Comparison of ENCODE assay signal across 8 cellular contexts in the genomic region with DNA sequence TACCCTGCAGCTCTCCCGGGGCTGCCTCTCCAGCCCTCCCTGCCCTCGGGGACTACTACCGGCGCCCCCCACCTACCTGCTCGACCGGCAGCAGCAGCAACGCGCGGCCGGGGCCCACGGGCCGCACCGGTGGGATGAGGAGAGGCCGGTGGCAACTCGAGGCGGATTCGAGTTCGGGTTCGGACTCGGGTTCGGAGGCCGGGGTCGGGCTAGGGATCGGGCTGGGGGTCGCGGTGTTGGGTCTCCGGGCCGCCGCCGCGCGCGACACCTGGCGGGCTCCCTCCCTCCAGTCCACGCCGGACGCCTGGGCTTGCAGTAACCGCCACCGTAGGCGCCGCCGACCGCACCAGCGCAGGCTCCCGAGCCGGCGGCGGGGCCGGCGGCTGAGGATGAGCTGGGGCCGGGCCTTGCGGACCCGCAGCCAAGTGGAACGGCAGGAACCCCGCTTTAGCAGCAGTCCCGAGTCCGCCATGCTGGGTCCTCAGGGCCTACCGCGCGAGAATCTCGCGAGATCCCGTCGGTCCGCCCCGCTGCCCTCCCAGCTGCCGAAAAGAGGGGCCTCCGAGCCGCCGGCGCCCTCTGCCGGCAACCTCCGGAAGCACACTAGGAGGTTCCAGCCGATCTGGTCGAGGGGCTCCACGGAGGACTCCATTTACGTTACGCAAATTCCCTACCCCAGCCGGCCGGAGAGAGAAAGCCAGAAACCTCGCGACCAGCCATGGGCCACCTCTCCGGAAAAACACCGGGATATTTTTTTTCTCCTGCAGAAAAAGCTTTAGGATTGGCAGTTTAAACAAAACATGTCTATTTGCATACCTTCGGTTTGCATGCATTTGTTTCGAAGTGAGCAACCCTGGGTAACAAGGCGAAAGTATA.
DNase-seq lines count a peak whose midpoint lies in the region; ATAC-seq lines count a peak whose summit lies in the region.

Gene NOL9 (minus strand): TSS at position 483 of the 876 bp plus-strand sequence. CDS start 11 bp downstream, at position 472.

- H3K27ac Mint-ChIP-seq in effector memory CD8-positive, alpha-beta T cell, result peak within 1 kb of the TSS; percentile 67 to 90
- H3K27ac Mint-ChIP-seq in memory B cell, result peak within 1 kb of the TSS; percentile 82

- H3K9me3 Mint-ChIP-seq in effector memory CD8-positive, alpha-beta T cell, result no peaks in the 10 kb centered on the region
- no peaks in the 10 kb centered on the region for H3K9me3 Mint-ChIP-seq in memory B cell

- H3K4me3 Mint-ChIP-seq in effector memory CD8-positive, alpha-beta T cell, result peak within 1 kb of the TSS; percentile 81 to 82
- H3K4me3 Mint-ChIP-seq in memory B cell, result peak within 1 kb of the TSS; percentile 83

- peaks cover 29% of the 10 kb centered on the region for H3K36me3 Mint-ChIP-seq in effector memory CD8-positive, alpha-beta T cell (ENCODE audit: insufficient read depth)
- peaks cover 4% of the 10 kb centered on the region for H3K36me3 Mint-ChIP-seq in memory B cell

- peaks cover 3 to 7% of the 10 kb centered on the region in 2 donors for H3K4me1 Mint-ChIP-seq in effector memory CD8-positive, alpha-beta T cell (ENCODE audit: low read depth in 2 of 2)
- peaks cover 12% of the 10 kb centered on the region for H3K4me1 Mint-ChIP-seq in memory B cell

- H3K27me3 Mint-ChIP-seq in effector memory CD8-positive, alpha-beta T cell, result no peaks in the 10 kb centered on the region
- no peaks in the 10 kb centered on the region for H3K27me3 Mint-ChIP-seq in memory B cell

- ATAC-seq in GM19463 (IDR thresholded peaks at IDR 0.05; ENCODE audit: unreplicated experiment) (peak; percentile 86), memory B cell (ENCODE audit: low read depth) (peak; percentile 98)
- peak; percentile 98 for ATAC-seq in effector memory CD8-positive, alpha-beta T cell (replicated peaks)

- peak; percentile 98 for DNase-seq in COLO668 (lab: John Stamatoyannopoulos, UW; ENCODE audit: unreplicated experiment)
- peak; percentile 90 for DNase-seq in HPDE6-E6E7 (ENCODE audit: extremely low spot score)
- DNase-seq in NK-92 (lab: John Stamatoyannopoulos, UW; ENCODE audit: unreplicated experiment), result peak; percentile 54
- DNase-seq in activated CD8-positive, alpha-beta memory T cell treated with anti-CD3 and anti-CD28 coated beads for 24 hours, result peak; percentile 98
- peak; percentile 92 to 95 (median 94) for DNase-seq in effector memory CD8-positive, alpha-beta T cell
- DNase-seq in memory B cell (ENCODE audit: low spot score in 2 of 2), result peak; percentile 96 to 97
- DNase-seq in stimulated activated CD8-positive, alpha-beta memory T cell treated with anti-CD3 and anti-CD28 coated beads, Interleukin-12 subunit alpha, Interleukin-12 subunit beta, amount 100 ng/mL, for 24 hours (ENCODE audit: extremely low read depth), result peak; percentile 85

Comparison
In these comparisons a context has a peak if more than half of its experiments do, and no peak if none do; other contexts are left out.
1. Peak in every context shown above with its lines: DNase-seq and ATAC-seq.